11 cellular contexts compared by ENCODE assay signal in the genomic region with DNA sequence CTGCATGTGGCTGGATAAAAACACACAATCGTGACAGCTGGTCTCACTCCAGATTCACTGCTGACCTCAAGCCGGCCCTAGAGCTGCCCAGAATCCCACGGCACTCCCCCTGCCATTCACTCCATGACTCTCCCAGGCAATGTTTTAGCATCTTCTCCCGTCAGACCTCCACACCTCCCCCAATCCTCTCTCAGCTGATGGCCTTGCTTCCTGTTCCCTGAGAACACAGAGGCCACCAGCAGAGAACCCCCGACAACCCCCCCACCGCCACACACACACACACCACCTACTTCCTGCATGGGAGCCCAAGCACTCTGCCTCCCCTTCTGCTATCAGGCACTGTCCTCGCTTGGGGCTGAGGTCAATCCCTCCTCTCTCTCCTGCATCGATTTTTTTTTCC. TPM values are rescaled to one million over a fixed set of nuclear protein-coding genes. Genes with fewer than 3 reads are reported as not detected.
A peak's percentile ranks its signal among the peaks of the same experiment; 100 is the strongest.
DNase-seq lines count a peak whose midpoint lies in the region; FAIRE-seq and TF ChIP-seq lines count a peak whose summit lies in the region.
"Had no signal": no experiment of that assay in that cellular context is flagged by ENCODE, and none has a peak within 500 bp of the region (broad histone marks: within the 10 kb centered on the region; RNA-seq: fewer than 3 reads in every experiment).

No MANE protein-coding gene starts in this region.

- H3K14ac ChIP-seq in H1 (ENCODE audit: insufficient read length), result no peak overlapping the region

- H3K9me3 ChIP-seq in H1 (ENCODE audit: insufficient read depth in 2 of 2, low read depth in 1 of 2, low read length in 1 of 2), result no peaks in the 10 kb centered on the region
- no peaks in the 10 kb centered on the region for H3K9me3 ChIP-seq in osteoblast (ENCODE audit: low read depth, low read length)

- H3K36me3 Mint-ChIP-seq in glutamatergic neuron (ENCODE audit: unreplicated experiment), result peaks cover 3% of the 10 kb centered on the region

- DNase-seq in H7 (peak; percentile 77), NCI-H2227 treated with DMSO at 0.1 percent for 48 hours (lab: John Stamatoyannopoulos, UW) (peak; percentile 51), H1 (ENCODE audit: low read depth in 1 of 2, low spot score in 2 of 2) (no peak), osteoblast (ENCODE audit: insufficient read length, low spot score, missing footprints) (peak; percentile 82), glutamatergic neuron (no peak), NCI-H524 treated with DMSO at 0.1 percent for 48 hours (lab: John Stamatoyannopoulos, UW) (no peak), inferior parietal cortex (ENCODE audit: extremely low spot score) (no peak), pons (ENCODE audit: low spot score) (no peak)
- DNase-seq: activated CD4-positive, alpha-beta T cell treated with anti-CD3 and anti-CD28 coated beads for 48 hours; Calu3; stimulated activated naive CD8-positive, alpha-beta T cell treated with anti-CD3 and anti-CD28 coated beads, Interleukin-15, amount 100 ng/mL, for 72 hours had no signal

- H3K18ac ChIP-seq in H1 (ENCODE audit: extremely low read depth, low read length), result no peak overlapping the region

- TF ChIP-seq POLR2A in H1 (IDR thresholded peaks at IDR 0.05; ENCODE audit: control extremely low read depth in 1 of 2, low read depth in 2 of 2, low read length in 2 of 2), result no peak

- no peak for TF ChIP-seq RAD21 in H1 (IDR thresholded peaks at IDR 0.05 in 1 of 2, conservative IDR thresholded peaks at IDR 0.05 in 1 of 2; ENCODE audit: low read depth in 2 of 2, low read length in 2 of 2)

- no peak overlapping the region for H2BK20ac ChIP-seq in H1 (ENCODE audit: low read length)

- no peak overlapping the region for H3K23ac ChIP-seq in H1 (ENCODE audit: insufficient read length)

- peaks cover 0 to 21% of the 10 kb centered on the region in 2 experiments for H4K20me1 ChIP-seq in H1 (replicated peaks in 1 of 2; ENCODE audit: control insufficient read depth in 1 of 2, insufficient read depth in 2 of 2, low read length in 2 of 2)
- H4K20me1 ChIP-seq in osteoblast (ENCODE audit: insufficient read depth, low read length), result peaks cover 56% of the 10 kb centered on the region

- POLR2A ChIA-PET in H1 (lab: Charles Lee; ENCODE audit: partially characterized antibody), result interaction anchor here (0.9 to 45.7 kb wide), 7 partner anchors 8 to 324 kb away, joined by 3 to 1279 read pairs (median 4); a partner anchor contains a TSS

- no peak overlapping the region for H3K27ac ChIP-seq in H1 (ENCODE audit: low read depth, low read length)
- no peak overlapping the region for H3K27ac ChIP-seq in osteoblast (ENCODE audit: low read depth, low read length)

- FAIRE-seq in H1 (lab: Jason Lieb, UNC), result no peak

- H2BK120ac ChIP-seq in H1 (replicated peaks; ENCODE audit: low read depth, low read length), result no peak overlapping the region

- H3K4me3 Mint-ChIP-seq in glutamatergic neuron (ENCODE audit: unreplicated experiment), result no peak overlapping the region
- H3K4me3 Mint-ChIP-seq: stimulated activated naive CD8-positive, alpha-beta T cell treated with anti-CD3 and anti-CD28 coated beads, Interleukin-15, amount 100 ng/mL, for 72 hours had no signal

- H3K9ac ChIP-seq in H1 (replicated peaks in 1 of 4; ENCODE audit: extremely low read depth in 1 of 4, low read depth in 3 of 4, low read length in 3 of 4), result no peak overlapping the region

- no peak overlapping the region for H2AFZ ChIP-seq in H1 (ENCODE audit: low read length)
- H2AFZ ChIP-seq in osteoblast (ENCODE audit: low read length), result no peak overlapping the region

- H3K23me2 ChIP-seq in H1 (ENCODE audit: low read depth, low read length), result peaks cover 4% of the 10 kb centered on the region; the same call in 1 of the 2 replicates

- no peak for TF ChIP-seq EP300 in H1 (IDR thresholded peaks at IDR 0.05; ENCODE audit: borderline replicate concordance in 1 of 2, low read depth in 2 of 2, low read length in 2 of 2)

- peaks cover 17% of the 10 kb centered on the region for H3K79me1 ChIP-seq in H1 (ENCODE audit: low read depth, low read length)

- H3K27me3 Mint-ChIP-seq in glutamatergic neuron (ENCODE audit: unreplicated experiment), result peaks cover 9% of the 10 kb centered on the region
- H3K27me3 Mint-ChIP-seq: stimulated activated naive CD8-positive, alpha-beta T cell treated with anti-CD3 and anti-CD28 coated beads, Interleukin-15, amount 100 ng/mL, for 72 hours had no signal

- H4K8ac ChIP-seq in H1 (ENCODE audit: extremely low read depth, insufficient read depth, low read length), result no peak overlapping the region

- no peak overlapping the region for H2AK5ac ChIP-seq in H1 (ENCODE audit: low read depth, low read length)

- no peak overlapping the region for H3K27ac Mint-ChIP-seq in glutamatergic neuron (ENCODE audit: unreplicated experiment)
- H3K27ac Mint-ChIP-seq: stimulated activated naive CD8-positive, alpha-beta T cell treated with anti-CD3 and anti-CD28 coated beads, Interleukin-15, amount 100 ng/mL, for 72 hours had no signal

- H3K4me1 Mint-ChIP-seq in glutamatergic neuron (ENCODE audit: low read depth, unreplicated experiment), result peaks cover 24% of the 10 kb centered on the region

- H3K4ac ChIP-seq in H1 (replicated peaks; ENCODE audit: insufficient read length, low read depth, low read length), result no peak overlapping the region

- TF ChIP-seq CTCF in H1 (IDR thresholded peaks at IDR 0.05; ENCODE audit: control extremely low read depth in 1 of 3, insufficient read depth in 1 of 3, low read depth in 1 of 3, low read length in 3 of 3) (no peak), osteoblast (IDR thresholded peaks at IDR 0.05; ENCODE audit: extremely low read depth, low read depth, low read length) (no peak), glutamatergic neuron (IDR thresholded peaks at IDR 0.05; ENCODE audit: partially characterized antibody, unreplicated experiment) (no peak)

- H2BK15ac ChIP-seq in H1 (ENCODE audit: low read length), result no peak overlapping the region

- H2BK12ac ChIP-seq in H1 (ENCODE audit: low read depth, low read length), result no peak overlapping the region

- H3K36me3 ChIP-seq in H7 (replicated peaks; ENCODE audit: control insufficient read depth, insufficient read depth, low read length), result peaks cover 51% of the 10 kb centered on the region
- H3K36me3 ChIP-seq in H1 (ENCODE audit: control insufficient read depth in 2 of 4, insufficient read depth in 4 of 4, low read length in 3 of 4), result peaks cover 18 to 81% (median 54%) of the 10 kb centered on the region in 4 experiments
- H3K36me3 ChIP-seq in osteoblast (ENCODE audit: insufficient read depth, low read length), result peaks cover 84% of the 10 kb centered on the region

- H3K9me3 Mint-ChIP-seq in glutamatergic neuron (ENCODE audit: unreplicated experiment), result peaks cover 8% of the 10 kb centered on the region
- H3K9me3 Mint-ChIP-seq: stimulated activated naive CD8-positive, alpha-beta T cell treated with anti-CD3 and anti-CD28 coated beads, Interleukin-15, amount 100 ng/mL, for 72 hours had no signal

- no peak overlapping the region for H4K91ac ChIP-seq in H1 (replicated peaks; ENCODE audit: insufficient read length, low read length)

- H3K4me2 ChIP-seq in H1 (ENCODE audit: insufficient read depth in 1 of 2, low read depth in 2 of 2, low read length in 2 of 2) (peak overlapping the region in 1 of 2 experiments; percentile 16; a peak in 1 of 4 replicates), osteoblast (ENCODE audit: insufficient read depth, low read length) (no peak overlapping the region)

- no peak overlapping the region for H3K4me3 ChIP-seq in H7 (ENCODE audit: insufficient read depth, low read depth, low read length)
- no peak overlapping the region for H3K4me3 ChIP-seq in H1 (ENCODE audit: extremely low read depth in 1 of 4, insufficient read depth in 2 of 4, low read depth in 3 of 4, low read length in 4 of 4)
- H3K4me3 ChIP-seq in osteoblast (ENCODE audit: insufficient read depth, low read length), result no peak overlapping the region

- H3K79me2 ChIP-seq in H1 (ENCODE audit: control insufficient read depth in 1 of 2, insufficient read depth in 2 of 2, low read length in 2 of 2) (peaks cover 0 to 13% of the 10 kb centered on the region in 2 experiments; a peak in 2 of 4 replicates), osteoblast (ENCODE audit: insufficient read depth, low read length) (peaks cover 58% of the 10 kb centered on the region)

- no peak overlapping the region for H4K5ac ChIP-seq in H1 (ENCODE audit: insufficient read length, low read depth, low read length)

- H3K27me3 ChIP-seq in H7 (ENCODE audit: control insufficient read depth, insufficient read depth, low read length), result no peaks in the 10 kb centered on the region
- no peaks in the 10 kb centered on the region for H3K27me3 ChIP-seq in H1 (replicated peaks in 1 of 4; ENCODE audit: control insufficient read depth in 3 of 4, extremely low read depth in 1 of 4, insufficient read depth in 3 of 4, low read length in 3 of 4)
- H3K27me3 ChIP-seq in osteoblast (ENCODE audit: insufficient read depth, low read length), result no peaks in the 10 kb centered on the region

- H3K4me1 ChIP-seq in H1 (replicated peaks in 1 of 4; ENCODE audit: control insufficient read depth in 3 of 4, insufficient read depth in 4 of 4, low read length in 3 of 4), result peaks cover 15 to 31% (median 25%) of the 10 kb centered on the region in 4 experiments
- peaks cover 17% of the 10 kb centered on the region for H3K4me1 ChIP-seq in osteoblast (ENCODE audit: insufficient read depth, low read length)

- H3K56ac ChIP-seq in H1 (replicated peaks; ENCODE audit: insufficient read length, low read depth, low read length), result no peak overlapping the region

- WGBS in H1 (ENCODE audit: extremely low coverage in 1 of 2, insufficient coverage in 1 of 2, insufficient read length in 1 of 2, insufficient replicate concordance in 2 of 2, low coverage in 1 of 2, low lambda C conversion rate in 2 of 2, missing lambda C conversion rate in 1 of 2), 2 experiments, result 69% methylated on average over 8 of the region's 8 CpGs; no CpG with 5 or more reads in 1 of the 2 experiments

- CTCF ChIA-PET in H1 (lab: Charles Lee; ENCODE audit: partially characterized antibody), result interaction anchor here (1.1 kb wide), 1 partner anchor 16 kb away, joined by 3 read pairs; no protein-coding TSS in a partner anchor

- H2BK5ac ChIP-seq in H1 (ENCODE audit: low read depth, low read length), result peak overlapping the region; percentile 52; the same call in 1 of the 2 replicates

RNA-seq across cellular contexts. Expression of a gene that starts 9.3 kb away (rescaled TPM):
- total RNA-seq in H7 (2014; rRNA removed; shearing (Covaris generic)), result 38.3 and 48.5 TPM in 2 replicates
- 122 TPM in 2 replicates for total RNA-seq in H1 (2021; fragmentation: NEBNext Ultra II Directional; extraction: Animal tissue kit (Norgen Biotek cat#: 25700))
- polyA plus RNA-seq in H1 (2011; rRNA removed), result 50.0 and 72.3 TPM in 2 replicates
- polyA plus RNA-seq in H1 (2011; cell fraction: cytosol; rRNA removed), result 35.2 TPM
- 113 TPM for polyA plus RNA-seq in H1 (2011; cell fraction: nucleus; rRNA removed)
- 95.5 to 126 TPM (median 111 TPM) in 4 replicates for polyA plus RNA-seq in H1 (2012, experiment 1 of 2)
- polyA plus RNA-seq in H1 (2012, experiment 2 of 2), result 120 TPM
- 157 TPM for polyA plus RNA-seq in H1 (2013, experiment 1 of 2)
- 155 TPM for polyA plus RNA-seq in H1 (2013, experiment 2 of 2)
- 48.2 and 84.0 TPM in 2 replicates for polyA minus RNA-seq in H1 (2011; rRNA and poly(A)+ RNA removed)
- 38.4 TPM for polyA minus RNA-seq in H1 (2011; cell fraction: cytosol; rRNA and poly(A)+ RNA removed)
- 45.4 TPM for polyA minus RNA-seq in H1 (2011; cell fraction: nucleus; rRNA and poly(A)+ RNA removed)
- 71.6 and 74.6 TPM in 2 replicates for total RNA-seq in osteoblast
- 198 TPM for total RNA-seq in glutamatergic neuron (ENCODE audit: unreplicated experiment)

RNA-seq across cellular contexts. Expression of a gene that starts 20.2 kb away (rescaled TPM):
- 158 and 173 TPM in 2 replicates for total RNA-seq in H7 (2014; rRNA removed; shearing (Covaris generic))
- 259 and 261 TPM in 2 replicates for total RNA-seq in H1 (2021; fragmentation: NEBNext Ultra II Directional; extraction: Animal tissue kit (Norgen Biotek cat#: 25700))
- 281 and 364 TPM in 2 replicates for polyA plus RNA-seq in H1 (2011; rRNA removed)
- polyA plus RNA-seq in H1 (2011; cell fraction: cytosol; rRNA removed), result 259 TPM
- 297 TPM for polyA plus RNA-seq in H1 (2011; cell fraction: nucleus; rRNA removed)
- 235 to 263 TPM (median 247 TPM) in 4 replicates for polyA plus RNA-seq in H1 (2012, experiment 1 of 2)
- polyA plus RNA-seq in H1 (2012, experiment 2 of 2), result 71.5 TPM
- polyA plus RNA-seq in H1 (2013, experiment 1 of 2), result 195 TPM
- 189 TPM for polyA plus RNA-seq in H1 (2013, experiment 2 of 2)
- 260 and 261 TPM in 2 replicates for polyA minus RNA-seq in H1 (2011; rRNA and poly(A)+ RNA removed)
- polyA minus RNA-seq in H1 (2011; cell fraction: cytosol; rRNA and poly(A)+ RNA removed), result 101 TPM
- 72.8 TPM for polyA minus RNA-seq in H1 (2011; cell fraction: nucleus; rRNA and poly(A)+ RNA removed)
- total RNA-seq in osteoblast (55.4 and 58.0 TPM in 2 replicates), glutamatergic neuron (ENCODE audit: unreplicated experiment) (91.4 TPM)

RNA-seq across cellular contexts. Expression of a gene that starts 22.7 kb away (rescaled TPM):
- not detected in 2 replicates for total RNA-seq in H7 (2014; rRNA removed; shearing (Covaris generic))
- total RNA-seq in H1 (2021; fragmentation: NEBNext Ultra II Directional; extraction: Animal tissue kit (Norgen Biotek cat#: 25700)), result 0.29 and 0.47 TPM in 2 replicates
- 0.45 and 1.1 TPM in 2 replicates for polyA plus RNA-seq in H1 (2011; rRNA removed)
- 0.83 TPM for polyA plus RNA-seq in H1 (2011; cell fraction: cytosol; rRNA removed)
- 1.2 TPM for polyA plus RNA-seq in H1 (2011; cell fraction: nucleus; rRNA removed)
- polyA plus RNA-seq in H1 (2012, experiment 1 of 2), result 0.21 to 0.52 TPM (median 0.31 TPM) in 4 replicates
- 0.76 TPM for polyA plus RNA-seq in H1 (2012, experiment 2 of 2)
- polyA plus RNA-seq in H1 (2013, experiment 1 of 2), result 0.16 TPM
- polyA plus RNA-seq in H1 (2013, experiment 2 of 2), result 0.15 TPM
- 0.49 and 0.54 TPM in 2 replicates for polyA minus RNA-seq in H1 (2011; rRNA and poly(A)+ RNA removed)
- polyA minus RNA-seq in H1 (2011; cell fraction: cytosol; rRNA and poly(A)+ RNA removed), result 1.4 TPM
- 1.5 TPM for polyA minus RNA-seq in H1 (2011; cell fraction: nucleus; rRNA and poly(A)+ RNA removed)
- total RNA-seq in osteoblast (not detected in 2 replicates), glutamatergic neuron (ENCODE audit: unreplicated experiment) (496 TPM)
- total RNA-seq: Calu3 had no signal

Comparison
In these comparisons a context has a peak if more than half of its experiments do, and no peak if none do; other contexts are left out.
1. DNase-seq: peak in H7 (single experiment), NCI-H2227 treated with DMSO at 0.1 percent for 48 hours (single experiment) and osteoblast (single experiment); none in H1 (0 of 2), glutamatergic neuron (single experiment), NCI-H524 treated with DMSO at 0.1 percent for 48 hours (single experiment), inferior parietal cortex (single experiment) and pons (single experiment).
2. RNA of a gene that starts 22.7 kb away (total RNA-seq): 496 TPM in glutamatergic neuron (single experiment); 0.29 to 0.47 TPM in H1, not detected in H7 and not detected in osteoblast; every median in the first group is over 100 times any median in the second.